ENCODE assay signal across 19 cellular contexts in genomic region chrX:78165425-78165824, GRCh38. TPM values are rescaled to one million over a fixed set of nuclear protein-coding genes. Genes with fewer than 3 reads are reported as not detected.
DNase-seq lines count a peak whose midpoint lies in the region; ATAC-seq, FAIRE-seq and TF ChIP-seq lines count a peak whose summit lies in the region.
"Had no signal": no experiment of that assay in that cellular context is flagged by ENCODE, and none has a peak within 500 bp of the region (broad histone marks: within the 10 kb centered on the region; RNA-seq: fewer than 3 reads in every experiment).

No MANE protein-coding gene starts in this region.

- DNase-seq in A549 (ENCODE audit: low read depth in 1 of 2, low spot score in 1 of 2) (no peak), LNCaP clone FGC (ENCODE audit: low read depth) (peak; percentile 23), astrocyte (ENCODE audit: low read depth) (no peak), NCI-H345 (lab: John Stamatoyannopoulos, UW) (no peak), endothelial cell (ENCODE audit: low spot score) (no peak)
- DNase-seq: 8988T; Caco-2; CD4-positive, CD25-positive, alpha-beta regulatory T cell; CD8-positive, alpha-beta T cell; DMS153; DND-41; GOT3; H7; HCEC 1CT had no signal

- no peak for TF ChIP-seq RAD21 in A549 (conservative IDR thresholded peaks at IDR 0.05 in 1 of 2, IDR thresholded peaks at IDR 0.05 in 1 of 2)

- H3K9me3 ChIP-seq in A549 (no peaks in the 10 kb centered on the region), astrocyte (ENCODE audit: insufficient read depth, low read depth, low read length) (no peaks in the 10 kb centered on the region)
- H3K9me3 ChIP-seq: BLaER1, Caco-2 had no signal

- H3K4me1 ChIP-seq in A549 (no peaks in the 10 kb centered on the region), astrocyte (ENCODE audit: insufficient read depth, low read length) (no peaks in the 10 kb centered on the region)
- H3K4me1 ChIP-seq: BLaER1, Caco-2 had no signal

- H3K27me3 Mint-ChIP-seq in astrocyte (ENCODE audit: low read depth, unreplicated experiment) (no peaks in the 10 kb centered on the region), endothelial cell (ENCODE audit: unreplicated experiment) (no peaks in the 10 kb centered on the region)
- H3K27me3 Mint-ChIP-seq: B cell; CD4-positive, CD25-positive, alpha-beta regulatory T cell had no signal

- H3K4me1 Mint-ChIP-seq in astrocyte (ENCODE audit: low read depth, unreplicated experiment) (no peaks in the 10 kb centered on the region), endothelial cell (ENCODE audit: unreplicated experiment) (peaks cover 9% of the 10 kb centered on the region)

- WGBS in A549 (ENCODE audit: missing lambda C conversion rate): 25% methylated on average over 1 of the region's 1 CpG

- no peak for ATAC-seq in A549
- ATAC-seq in HG02884 (IDR thresholded peaks at IDR 0.05; ENCODE audit: unreplicated experiment): no peak
- ATAC-seq: CD8-positive, alpha-beta T cell had no signal

- H3K4me3 Mint-ChIP-seq in astrocyte (ENCODE audit: unreplicated experiment) (no peak overlapping the region), endothelial cell (ENCODE audit: unreplicated experiment) (no peak overlapping the region)
- H3K4me3 Mint-ChIP-seq: B cell; CD4-positive, CD25-positive, alpha-beta regulatory T cell; CD8-positive, alpha-beta T cell had no signal

- H3K9me3 Mint-ChIP-seq in astrocyte (ENCODE audit: unreplicated experiment) (no peaks in the 10 kb centered on the region), endothelial cell (ENCODE audit: unreplicated experiment) (no peaks in the 10 kb centered on the region)
- H3K9me3 Mint-ChIP-seq: CD8-positive, alpha-beta T cell had no signal

- H2AFZ ChIP-seq in astrocyte (ENCODE audit: low read depth, low read length): no peak overlapping the region

- TF ChIP-seq CTCF in A549 (IDR thresholded peaks at IDR 0.05) (no peak), LNCaP clone FGC (IDR thresholded peaks at IDR 0.05; ENCODE audit: control insufficient read depth, extremely low read depth, insufficient read depth) (no peak), astrocyte (IDR thresholded peaks at IDR 0.05; ENCODE audit: insufficient read depth, low read depth, low read length) (no peak), endothelial cell (IDR thresholded peaks at IDR 0.05; ENCODE audit: unreplicated experiment) (no peak)

- no peak overlapping the region for H3K4me2 ChIP-seq in A549
- no peak overlapping the region for H3K4me2 ChIP-seq in astrocyte (ENCODE audit: low read length)
- H3K4me2 ChIP-seq: BLaER1 had no signal

- H3K36me3 ChIP-seq in astrocyte (ENCODE audit: insufficient read depth, low read length): no peaks in the 10 kb centered on the region
- H3K36me3 ChIP-seq: BLaER1 had no signal

- TF ChIP-seq POLR2A in A549 (IDR thresholded peaks at IDR 0.05; ENCODE audit: low read length): no peak

- H3K27ac Mint-ChIP-seq in astrocyte (ENCODE audit: unreplicated experiment): no peak overlapping the region
- no peak overlapping the region for H3K27ac Mint-ChIP-seq in endothelial cell (ENCODE audit: unreplicated experiment)
- H3K27ac Mint-ChIP-seq: B cell; CD8-positive, alpha-beta T cell had no signal

- CTCF ChIA-PET in A549 (lab: Yijun Ruan, JAX): no interaction called here

- no peak for TF ChIP-seq EP300 in A549 (IDR thresholded peaks at IDR 0.05)

- POLR2A ChIA-PET in A549 (lab: Yijun Ruan, JAX): no interaction called here

- H3K36me3 Mint-ChIP-seq in astrocyte (ENCODE audit: low read depth, unreplicated experiment): no peaks in the 10 kb centered on the region
- no peaks in the 10 kb centered on the region for H3K36me3 Mint-ChIP-seq in endothelial cell (ENCODE audit: low read depth, unreplicated experiment)
- H3K36me3 Mint-ChIP-seq: CD4-positive, CD25-positive, alpha-beta regulatory T cell; CD8-positive, alpha-beta T cell had no signal

- no peaks in the 10 kb centered on the region for H4K20me1 ChIP-seq in astrocyte (ENCODE audit: insufficient read depth, low read length)
- H4K20me1 ChIP-seq: BLaER1 had no signal

- H3K9ac ChIP-seq in astrocyte (ENCODE audit: low read length): no peak overlapping the region
- H3K9ac ChIP-seq: BLaER1 had no signal

- H3K4me3 ChIP-seq in A549 (no peak overlapping the region), LNCaP clone FGC (ENCODE audit: low read depth, low read length) (no peak overlapping the region), astrocyte (ENCODE audit: insufficient read depth, low read depth, low read length) (no peak overlapping the region)
- H3K4me3 ChIP-seq: BLaER1 had no signal

- no peaks in the 10 kb centered on the region for H3K27me3 ChIP-seq in astrocyte (ENCODE audit: insufficient read depth, low read length)

- no peaks in the 10 kb centered on the region for H3K79me2 ChIP-seq in astrocyte (ENCODE audit: insufficient read depth, low read length)

- H3K27ac ChIP-seq in A549 (no peak overlapping the region), astrocyte (ENCODE audit: low read depth, low read length) (no peak overlapping the region)
- H3K27ac ChIP-seq: BLaER1, C4-2B had no signal

- peak; percentile 97 for FAIRE-seq in A549 (lab: Jason Lieb, UNC)
- FAIRE-seq in astrocyte (lab: Jason Lieb, UNC): peak; percentile 92
- FAIRE-seq: GM12892 had no signal

TF ChIP-seq in A549, 52 proteins besides CTCF, POLR2A, EP300 and RAD21 (continues in another document):
- TF ChIP-seq SMC3 (IDR thresholded peaks at IDR 0.05) (no peak), HOXB13 (CRISPR knock-in tag; IDR thresholded peaks at IDR 0.05; ENCODE audit: low read depth) (no peak), FOSL2 (IDR thresholded peaks at IDR 0.05) (no peak), FOSL2 (CRISPR knock-in tag; IDR thresholded peaks at IDR 0.05) (no peak), ZC3H11A (IDR thresholded peaks at IDR 0.05) (no peak), PBX3 (IDR thresholded peaks at IDR 0.05) (no peak), MAFK (IDR thresholded peaks at IDR 0.05; ENCODE audit: partially characterized antibody) (no peak), REST (IDR thresholded peaks at IDR 0.05) (no peak), JUNB (IDR thresholded peaks at IDR 0.05) (no peak), FOSB (CRISPR knock-in tag; IDR thresholded peaks at IDR 0.05) (no peak), BCL3 (IDR thresholded peaks at IDR 0.05) (no peak), ESRRA (IDR thresholded peaks at IDR 0.05; ENCODE audit: borderline replicate concordance, low read length) (no peak)
- TF ChIP-seq, protein P1, sequence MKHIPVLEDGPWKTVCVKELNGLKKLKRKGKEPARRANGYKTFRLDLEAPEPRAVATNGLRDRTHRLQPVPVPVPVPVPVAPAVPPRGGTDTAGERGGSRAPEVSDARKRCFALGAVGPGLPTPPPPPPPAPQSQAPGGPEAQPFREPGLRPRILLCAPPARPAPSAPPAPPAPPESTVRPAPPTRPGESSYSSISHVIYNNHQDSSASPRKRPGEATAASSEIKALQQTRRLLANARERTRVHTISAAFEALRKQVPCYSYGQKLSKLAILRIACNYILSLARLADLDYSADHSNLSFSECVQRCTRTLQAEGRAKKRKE (CRISPR knock-in tag; IDR thresholded peaks at IDR 0.05; ENCODE audit: low read depth): no peak

RNA-seq across cellular contexts. Expression of gene TAF9B, which starts 26.0 kb away (rescaled TPM):
- 36.2 and 43.4 TPM in 2 replicates for polyA plus RNA-seq in A549 (2011; rRNA removed)
- polyA plus RNA-seq in A549 (2012; cell fraction: cytosol; rRNA removed): 11.6 and 12.6 TPM in 2 replicates
- 4.2 and 5.5 TPM in 2 replicates for polyA plus RNA-seq in A549 (2012; cell fraction: nucleus; rRNA removed)
- 14.5 to 17.0 TPM (median 14.6 TPM) in 3 replicates for polyA plus RNA-seq in A549 (2017; fragmentation: RNase III; extraction: RNeasy Plus Mini Kit Qiagen cat#74134 plus additional on column Dnase treatment)
- 18.6 and 19.8 TPM in 2 replicates for polyA minus RNA-seq in A549 (2011; rRNA and poly(A)+ RNA removed)
- total RNA-seq in astrocyte: 7.3 and 9.3 TPM in 2 replicates
- total RNA-seq in endothelial cell (ENCODE audit: unreplicated experiment): 19.5 TPM
